ENCODE assay signal across 10 cellular contexts in genomic region chr2:166202778-166203177, GRCh38.
"Had no signal": no experiment of that assay in that cellular context is flagged by ENCODE, and none has a peak within 500 bp of the region (broad histone marks: within the 10 kb centered on the region; RNA-seq: fewer than 3 reads in every experiment).

No MANE protein-coding gene starts in this region.

- H3K4me1 ChIP-seq: HAP-1 had no signal

- DNase-seq: GM23248, GOT3, H7, HFFc6, IMR-90, KBM-7 had no signal

- H3K36me3 ChIP-seq: HAP-1 had no signal

- H3K4me3 Mint-ChIP-seq: HFFc6 had no signal

- H3K4me3 ChIP-seq: GM23248, HAP-1 had no signal

- H3K9me3 ChIP-seq: HAP-1 had no signal

- H3K27ac ChIP-seq: GM23248, HL-60, KMS-11 had no signal

- H3K9ac ChIP-seq: GM23248, KMS-11 had no signal

- H3K27ac Mint-ChIP-seq: HFFc6 had no signal

- H2AFZ ChIP-seq: GM23248 had no signal

- H3K4me2 ChIP-seq: KMS-11 had no signal

- ATAC-seq: HCT116 had no signal
